Comparison of ENCODE assay signal across 1 cellular context in genomic region chr22:39369186-39369585, GRCh38.
TF ChIP-seq lines count a peak whose summit lies in the region.

No MANE protein-coding gene starts in this region.

TF ChIP-seq in GM23338, 12 proteins besides CTCF, POLR2A, EP300 and RAD21:
- TF ChIP-seq REST (IDR thresholded peaks at IDR 0.05; ENCODE audit: unreplicated experiment) (no peak), EZH2phosphoT487 (IDR thresholded peaks at IDR 0.05; ENCODE audit: unreplicated experiment) (no peak), CREB1 (CRISPR knock-in tag; IDR thresholded peaks at IDR 0.05; ENCODE audit: low read depth) (no peak), POLR2AphosphoS5 (IDR thresholded peaks at IDR 0.05; ENCODE audit: low read depth) (no peak), ZNF462 (CRISPR knock-in tag; IDR thresholded peaks at IDR 0.05) (no peak), NANOG (IDR thresholded peaks at IDR 0.05; ENCODE audit: borderline replicate concordance) (no peak)
